ENCODE assay signal across 13 cellular contexts in genomic region chr10:103856497-103857175, GRCh38. TPM values are rescaled to one million over a fixed set of nuclear protein-coding genes. Genes with fewer than 3 reads are reported as not detected.
A peak's percentile ranks its signal among the peaks of the same experiment; 100 is the strongest.
DNase-seq lines count a peak whose midpoint lies in the region; ATAC-seq and TF ChIP-seq lines count a peak whose summit lies in the region.
"Had no signal": no experiment of that assay in that cellular context is flagged by ENCODE, and none has a peak within 500 bp of the region (broad histone marks: within the 10 kb centered on the region; RNA-seq: fewer than 3 reads in every experiment).

No MANE protein-coding gene starts in this region.

- ATAC-seq in gastroesophageal sphincter = no peak

- peaks cover 11% of the 10 kb centered on the region for H3K4me1 Mint-ChIP-seq in activated CD4-positive, alpha-beta T cell treated with anti-CD3 and anti-CD28 coated beads, Interleukin-2, amount 10 ng/mL, durations not matched to agents 24 days and 14 days

- no peak for TF ChIP-seq EP300 in gastroesophageal sphincter (IDR thresholded peaks at IDR 0.05)

- H3K9me3 ChIP-seq in SJCRH30 (replicated peaks) = no peaks in the 10 kb centered on the region
- no peaks in the 10 kb centered on the region for H3K9me3 ChIP-seq in gastroesophageal sphincter
- H3K9me3 ChIP-seq: thoracic aorta had no signal

- no peaks in the 10 kb centered on the region for H3K27me3 ChIP-seq in SJCRH30
- no peaks in the 10 kb centered on the region for H3K27me3 ChIP-seq in gastroesophageal sphincter
- H3K27me3 ChIP-seq in rectal smooth muscle tissue (ENCODE audit: control insufficient read depth, insufficient read depth, low read length) = no peaks in the 10 kb centered on the region

- DNase-seq in activated CD4-positive, alpha-beta T cell treated with anti-CD3 and anti-CD28 coated beads, Interleukin-2, amount 10 ng/mL, durations not matched to agents 24 days and 14 days = no peak
- no peak for DNase-seq in activated CD4-positive, alpha-beta T cell treated with anti-CD3 and anti-CD28 coated beads, Interleukin-2, amount 50 U/mL, for 48 hours
- peak; percentile 50 to 77 for DNase-seq in SJCRH30
- no peak for DNase-seq in stimulated activated CD4-positive, alpha-beta T cell treated with anti-CD3 and anti-CD28 coated beads, Interleukin-2, amount 100 ng/mL, for 24 hours
- DNase-seq in DMS 273 (lab: John Stamatoyannopoulos, UW; ENCODE audit: unreplicated experiment) = no peak
- DNase-seq in C1 segment of cervical spinal cord (lab: John Stamatoyannopoulos, UW) = no peak
- DNase-seq: activated effector memory CD4-positive, alpha-beta T cell treated with anti-CD3 and anti-CD28 coated beads, Interleukin-2, amount 50 U/mL, for 16 hours; NCI-H2029 had no signal

- H3K9me3 Mint-ChIP-seq in activated CD4-positive, alpha-beta T cell treated with anti-CD3 and anti-CD28 coated beads, Interleukin-2, amount 10 ng/mL, durations not matched to agents 24 days and 14 days = no peaks in the 10 kb centered on the region

- H3K27ac ChIP-seq in SJCRH30 (no peak overlapping the region), gastroesophageal sphincter (peak overlapping the region in 3 of 4 donors; percentile 76 to 87 (median 85)), rectal smooth muscle tissue (ENCODE audit: low read depth, low read length) (no peak overlapping the region)
- H3K27ac ChIP-seq: thoracic aorta had no signal

- H3K4me3 ChIP-seq in SJCRH30 (peak overlapping the region; percentile 76), gastroesophageal sphincter (no peak overlapping the region), rectal smooth muscle tissue (ENCODE audit: low read length) (peak overlapping the region; percentile 43)
- H3K4me3 ChIP-seq: lung had no signal

- no peak for TF ChIP-seq POLR2A in gastroesophageal sphincter (IDR thresholded peaks at IDR 0.05)

- peaks cover 69% of the 10 kb centered on the region for H3K27me3 Mint-ChIP-seq in activated CD4-positive, alpha-beta T cell treated with anti-CD3 and anti-CD28 coated beads, Interleukin-2, amount 10 ng/mL, durations not matched to agents 24 days and 14 days

- H3K4me1 ChIP-seq in SJCRH30 = peaks cover 8% of the 10 kb centered on the region; the same call in 1 of the 2 replicates
- H3K4me1 ChIP-seq in gastroesophageal sphincter = peaks cover 0 to 53% (median 31%) of the 10 kb centered on the region in 3 donors
- peaks cover 17% of the 10 kb centered on the region for H3K4me1 ChIP-seq in rectal smooth muscle tissue (ENCODE audit: control insufficient read depth, insufficient read depth, low read length)

- H3K4me3 Mint-ChIP-seq in activated CD4-positive, alpha-beta T cell treated with anti-CD3 and anti-CD28 coated beads, Interleukin-2, amount 10 ng/mL, durations not matched to agents 24 days and 14 days = peak overlapping the region; percentile 13

- H3K36me3 ChIP-seq in SJCRH30 = no peaks in the 10 kb centered on the region
- H3K36me3 ChIP-seq in gastroesophageal sphincter = no peaks in the 10 kb centered on the region
- H3K36me3 ChIP-seq in rectal smooth muscle tissue (ENCODE audit: control insufficient read depth, insufficient read depth, low read length) = no peaks in the 10 kb centered on the region
- H3K36me3 ChIP-seq: thoracic aorta had no signal

- TF ChIP-seq CTCF in gastroesophageal sphincter (IDR thresholded peaks at IDR 0.05) = no peak

- intact Hi-C loops in activated CD4-positive, alpha-beta T cell treated with anti-CD3 and anti-CD28 coated beads, Interleukin-2, amount 10 ng/mL, durations not matched to agents 24 days and 14 days (cut with micrococcal nuclease) = loop anchor here (5.0 kb wide), 1 partner anchor 99 kb away; no protein-coding TSS in a partner anchor

- H3K9ac ChIP-seq in rectal smooth muscle tissue (ENCODE audit: low read length) = no peak overlapping the region

- H3K27ac Mint-ChIP-seq in activated CD4-positive, alpha-beta T cell treated with anti-CD3 and anti-CD28 coated beads, Interleukin-2, amount 10 ng/mL, durations not matched to agents 24 days and 14 days = no peak overlapping the region
- H3K27ac Mint-ChIP-seq: CD14-positive monocyte had no signal

- 75 to 84% methylated on average over 4 to 6 of the region's 8 CpGs for WGBS in gastroesophageal sphincter (ENCODE audit: low coverage in 1 of 2), 2 donors

- H3K36me3 Mint-ChIP-seq in activated CD4-positive, alpha-beta T cell treated with anti-CD3 and anti-CD28 coated beads, Interleukin-2, amount 10 ng/mL, durations not matched to agents 24 days and 14 days (ENCODE audit: low read depth) = peaks cover 1% of the 10 kb centered on the region

RNA-seq across cellular contexts. Expression of gene SH3PXD2A, which starts 1.3 kb away (rescaled TPM):
- total RNA-seq in activated CD4-positive, alpha-beta T cell treated with anti-CD3 and anti-CD28 coated beads, Interleukin-2, amount 10 ng/mL, durations not matched to agents 24 days and 14 days = 8.3 and 8.5 TPM in 2 replicates
- 5.4 and 5.5 TPM in 2 replicates for total RNA-seq in SJCRH30 (2014; rRNA removed; shearing (Covaris generic))
- total RNA-seq in gastroesophageal sphincter = 10 to 100 TPM; 31.2 to 65.2 (median 39.5) TPM

Comparison
In these comparisons a context has a peak if more than half of its experiments do, and no peak if none do; other contexts are left out.
1. DNase-seq: peak in SJCRH30 (2 of 2); none in activated CD4-positive, alpha-beta T cell treated with anti-CD3 and anti-CD28 coated beads, Interleukin-2, amount 10 ng/mL, durations not matched to agents 24 days and 14 days (single experiment), activated CD4-positive, alpha-beta T cell treated with anti-CD3 and anti-CD28 coated beads, Interleukin-2, amount 50 U/mL, for 48 hours (0 of 2), stimulated activated CD4-positive, alpha-beta T cell treated with anti-CD3 and anti-CD28 coated beads, Interleukin-2, amount 100 ng/mL, for 24 hours (0 of 2), DMS 273 (single experiment) and C1 segment of cervical spinal cord (0 of 14).
2. H3K27ac ChIP-seq: peak in gastroesophageal sphincter (3 of 4); none in SJCRH30 (single experiment) and rectal smooth muscle tissue (single experiment).
3. H3K4me3 ChIP-seq: peak in SJCRH30 (single experiment) and rectal smooth muscle tissue (single experiment); none in gastroesophageal sphincter (0 of 2).